In genomic region chr14:63361790-63362189, GRCh38 we compare ENCODE assay signal across 13 cellular contexts. TPM values are rescaled to one million over a fixed set of nuclear protein-coding genes. Genes with fewer than 3 reads are reported as not detected.
DNase-seq lines count a peak whose midpoint lies in the region; TF ChIP-seq lines count a peak whose summit lies in the region.
"Had no signal": no experiment of that assay in that cellular context is flagged by ENCODE, and none has a peak within 500 bp of the region (broad histone marks: within the 10 kb centered on the region; RNA-seq: fewer than 3 reads in every experiment).

No MANE protein-coding gene starts in this region.

- no peaks in the 10 kb centered on the region for H3K27me3 ChIP-seq in WERI-Rb-1 (ENCODE audit: insufficient read depth, low read depth, severe bottlenecking)
- H3K27me3 ChIP-seq: cardiac muscle cell had no signal

- TF ChIP-seq CTCF in WERI-Rb-1 (IDR thresholded peaks at IDR 0.05; ENCODE audit: low read depth, low read length) (0 out of 2 replicates have a peak, but pooled peaks have one; percentile 24), progenitor cell of endocrine pancreas (IDR thresholded peaks at IDR 0.05; ENCODE audit: unreplicated experiment) (no peak), coronary artery (IDR thresholded peaks at IDR 0.05) (no peak)

- no peak overlapping the region for H3K4me3 Mint-ChIP-seq in progenitor cell of endocrine pancreas (ENCODE audit: low read depth)
- H3K4me3 Mint-ChIP-seq: activated naive CD4-positive, alpha-beta T cell treated with anti-CD3 and anti-CD28 coated beads, Interleukin-2, amount 50 U/mL, for 24 hours had no signal

- H3K4me1 Mint-ChIP-seq in progenitor cell of endocrine pancreas (ENCODE audit: low read depth) = peaks cover 18% of the 10 kb centered on the region
- H3K4me1 Mint-ChIP-seq: activated naive CD4-positive, alpha-beta T cell treated with anti-CD3 and anti-CD28 coated beads, Interleukin-2, amount 50 U/mL, for 24 hours had no signal

- no peaks in the 10 kb centered on the region for H3K27me3 Mint-ChIP-seq in progenitor cell of endocrine pancreas

- H3K27ac Mint-ChIP-seq in progenitor cell of endocrine pancreas = peak overlapping the region; percentile 76
- H3K27ac Mint-ChIP-seq: activated naive CD4-positive, alpha-beta T cell treated with anti-CD3 and anti-CD28 coated beads, Interleukin-2, amount 50 U/mL, for 24 hours had no signal

- H3K9me3 Mint-ChIP-seq in progenitor cell of endocrine pancreas (ENCODE audit: low read depth) = peaks cover 15% of the 10 kb centered on the region

- H3K4me3 ChIP-seq in WERI-Rb-1 (ENCODE audit: low read depth, low read length) (no peak overlapping the region), coronary artery (no peak overlapping the region)
- H3K4me3 ChIP-seq: cardiac muscle cell had no signal

- H3K36me3 Mint-ChIP-seq in progenitor cell of endocrine pancreas (ENCODE audit: insufficient read depth) = peaks cover 9% of the 10 kb centered on the region

- no peak overlapping the region for H3K27ac ChIP-seq in WERI-Rb-1
- H3K27ac ChIP-seq in coronary artery = no peak overlapping the region
- H3K27ac ChIP-seq: cardiac muscle cell had no signal

- no peaks in the 10 kb centered on the region for H3K36me3 ChIP-seq in WERI-Rb-1
- H3K36me3 ChIP-seq: cardiac muscle cell had no signal

- peak; percentile 83 for DNase-seq in NCI-H2107 treated with DMSO at 0.1 percent for 48 hours (lab: John Stamatoyannopoulos, UW; ENCODE audit: unreplicated experiment)
- DNase-seq in NCI-H2107 (lab: John Stamatoyannopoulos, UW) = no peak
- DNase-seq in NCI-H1417 treated with DMSO at 0.1 percent for 48 hours (lab: John Stamatoyannopoulos, UW) = peak; percentile 54
- no peak for DNase-seq in WERI-Rb-1
- DNase-seq in progenitor cell of endocrine pancreas (ENCODE audit: low spot score, unreplicated experiment) = no peak
- no peak for DNase-seq in coronary artery (ENCODE audit: low spot score)
- DNase-seq in EL = no peak
- no peak for DNase-seq in activated CD4-positive, alpha-beta T cell treated with anti-CD3 and anti-CD28 coated beads, Interleukin-2, amount 50 U/mL, for 48 hours
- DNase-seq: activated CD8-positive, alpha-beta memory T cell treated with anti-CD3 and anti-CD28 coated beads, Interleukin-2, amount 50 U/mL, for 48 hours had no signal

- H3K9me3 ChIP-seq in WERI-Rb-1 (ENCODE audit: severe bottlenecking) = no peaks in the 10 kb centered on the region

RNA-seq across cellular contexts. Expression of gene GPHB5, which starts 43.1 kb away (rescaled TPM):
- not detected in 2 replicates for total RNA-seq in progenitor cell of endocrine pancreas
- total RNA-seq: cardiac muscle cell, mononuclear cell, posterior vena cava had no signal

Comparison
In these comparisons a context has a peak if more than half of its experiments do, and no peak if none do; other contexts are left out.
1. DNase-seq: peak in NCI-H2107 treated with DMSO at 0.1 percent for 48 hours (single experiment) and NCI-H1417 treated with DMSO at 0.1 percent for 48 hours (single experiment); none in NCI-H2107 (single experiment), WERI-Rb-1 (single experiment), progenitor cell of endocrine pancreas (single experiment), coronary artery (single experiment), EL (single experiment) and activated CD4-positive, alpha-beta T cell treated with anti-CD3 and anti-CD28 coated beads, Interleukin-2, amount 50 U/mL, for 48 hours (0 of 2).